Comparison of ENCODE assay signal across 8 cellular contexts in the genomic region with DNA sequence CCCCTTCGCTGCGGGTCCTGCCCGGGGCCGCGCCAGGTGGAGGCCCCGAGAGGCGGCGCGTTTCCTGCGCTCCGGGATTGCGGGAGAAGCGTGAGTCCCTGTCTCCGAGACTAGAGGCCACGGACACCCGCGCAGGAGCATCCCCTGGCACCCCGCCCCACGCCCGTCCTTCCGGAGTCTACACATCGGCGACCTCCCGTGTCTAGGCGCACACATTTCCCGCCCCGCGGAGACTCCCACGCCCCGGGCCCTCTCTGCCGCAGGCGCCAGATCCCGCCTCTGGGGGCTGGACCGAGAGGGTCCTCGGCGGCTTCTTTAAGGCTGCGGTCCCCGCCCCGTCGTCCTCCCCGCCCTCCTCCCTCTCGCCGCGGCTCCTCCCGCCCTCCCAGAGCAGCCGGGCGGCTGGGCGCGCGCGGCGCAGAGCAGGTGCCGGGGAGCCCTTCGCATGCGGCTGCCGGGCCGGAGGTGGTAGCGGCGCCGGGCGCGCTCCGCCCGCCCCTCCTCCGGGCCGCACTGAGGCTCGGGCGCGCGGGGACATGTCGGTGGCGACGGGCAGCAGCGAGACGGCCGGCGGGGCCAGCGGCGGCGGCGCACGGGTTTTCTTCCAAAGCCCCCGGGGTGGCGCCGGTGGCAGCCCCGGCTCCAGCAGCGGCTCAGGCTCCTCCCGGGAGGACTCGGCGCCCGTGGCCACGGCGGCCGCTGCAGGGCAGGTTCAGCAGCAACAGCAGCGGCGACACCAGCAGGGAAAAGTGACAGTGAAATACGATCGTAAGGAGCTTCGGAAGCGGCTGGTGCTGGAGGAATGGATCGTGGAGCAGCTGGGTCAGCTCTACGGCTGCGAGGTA. TPM values are rescaled to one million over a fixed set of nuclear protein-coding genes. Genes with fewer than 3 reads are reported as not detected.
DNase-seq lines count a peak whose midpoint lies in the region; ATAC-seq and TF ChIP-seq lines count a peak whose summit lies in the region.

A gene with protein sequence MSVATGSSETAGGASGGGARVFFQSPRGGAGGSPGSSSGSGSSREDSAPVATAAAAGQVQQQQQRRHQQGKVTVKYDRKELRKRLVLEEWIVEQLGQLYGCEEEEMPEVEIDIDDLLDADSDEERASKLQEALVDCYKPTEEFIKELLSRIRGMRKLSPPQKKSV (plus strand): TSS at position 388 of the 845 bp plus-strand sequence. CDS start 149 bp downstream, at position 537.

- H3K79me1 ChIP-seq in neuronal stem cell (ENCODE audit: low read depth, low read length) = no peaks in the 10 kb centered on the region

- intact Hi-C loops in Caco-2 (cut with micrococcal nuclease; ENCODE audit: unreplicated experiment) = no loop called here

- H3K23ac ChIP-seq in neuronal stem cell (ENCODE audit: low read depth, low read length, poor library complexity) = peak within 1 kb of the TSS; percentile 14

- H3K27ac Mint-ChIP-seq in Caco-2 (ENCODE audit: unreplicated experiment) = no peak within 1 kb of the TSS
- no peak within 1 kb of the TSS for H3K27ac Mint-ChIP-seq in activated CD8-positive, alpha-beta T cell treated with anti-CD3 and anti-CD28 coated beads, Interleukin-2, amount 10 ng/mL, durations not matched to agents 7 days and 5 days

- POLR2A ChIA-PET in Caco-2 (lab: Charles Lee) = interaction anchor here (1.0 kb wide), 1 partner anchor 59 kb away, joined by 3 read pairs; no protein-coding TSS in a partner anchor
- POLR2A ChIA-PET in activated CD8-positive, alpha-beta T cell treated with anti-CD3 and anti-CD28 coated beads, Interleukin-2, amount 10 ng/mL, durations not matched to agents 7 days and 5 days (lab: Charles Lee) = no interaction called here

- H2AFZ ChIP-seq in neuronal stem cell (ENCODE audit: low read length) = peak within 1 kb of the TSS; percentile 97

- no peak within 1 kb of the TSS for H2BK5ac ChIP-seq in neuronal stem cell (ENCODE audit: low read length)

- H3K36me3 Mint-ChIP-seq in Caco-2 (ENCODE audit: insufficient read depth, unreplicated experiment) = no peaks in the 10 kb centered on the region
- H3K36me3 Mint-ChIP-seq in activated CD8-positive, alpha-beta T cell treated with anti-CD3 and anti-CD28 coated beads, Interleukin-2, amount 10 ng/mL, durations not matched to agents 7 days and 5 days (ENCODE audit: low read depth) = no peaks in the 10 kb centered on the region

- H2BK12ac ChIP-seq in neuronal stem cell (ENCODE audit: low read length) = no peak within 1 kb of the TSS

- H3K4me1 Mint-ChIP-seq in Caco-2 (ENCODE audit: low read depth, unreplicated experiment) = no peaks in the 10 kb centered on the region
- peaks cover 11% of the 10 kb centered on the region for H3K4me1 Mint-ChIP-seq in activated CD8-positive, alpha-beta T cell treated with anti-CD3 and anti-CD28 coated beads, Interleukin-2, amount 10 ng/mL, durations not matched to agents 7 days and 5 days (ENCODE audit: low read depth)

- H3K27me3 Mint-ChIP-seq in Caco-2 (ENCODE audit: insufficient read depth, unreplicated experiment) = peaks cover 18% of the 10 kb centered on the region
- H3K27me3 Mint-ChIP-seq in activated CD8-positive, alpha-beta T cell treated with anti-CD3 and anti-CD28 coated beads, Interleukin-2, amount 10 ng/mL, durations not matched to agents 7 days and 5 days (ENCODE audit: low read depth) = peaks cover 72% of the 10 kb centered on the region

- no CpG with 5 or more reads among the region's 103 CpGs for WGBS in neuronal stem cell (ENCODE audit: extremely low coverage in 2 of 2, insufficient read length in 2 of 2, insufficient replicate concordance in 1 of 2), 2 donors

- no peaks in the 10 kb centered on the region for H3K36me3 ChIP-seq in Caco-2 (ENCODE audit: control insufficient read depth, insufficient read depth, low read length)
- H3K36me3 ChIP-seq in MG63 = no peaks in the 10 kb centered on the region
- H3K36me3 ChIP-seq in neuronal stem cell (replicated peaks in 1 of 2; ENCODE audit: control insufficient read depth in 2 of 2, insufficient read depth in 2 of 2, low read length in 2 of 2) = no peaks in the 10 kb centered on the region

- H3K9me3 ChIP-seq in Caco-2 (no peaks in the 10 kb centered on the region), MG63 (no peaks in the 10 kb centered on the region), neuronal stem cell (replicated peaks in 1 of 2; ENCODE audit: control insufficient read depth in 2 of 2, insufficient read depth in 1 of 2, low read depth in 1 of 2, low read length in 2 of 2) (no peaks in the 10 kb centered on the region)

- H4K8ac ChIP-seq in neuronal stem cell (ENCODE audit: low read depth, low read length) = no peak within 1 kb of the TSS

- ATAC-seq in activated CD8-positive, alpha-beta T cell treated with anti-CD3 and anti-CD28 coated beads, Interleukin-2, amount 10 ng/mL, durations not matched to agents 7 days and 5 days = peak; percentile 74
- ATAC-seq in foreskin keratinocyte = peak; percentile 77
- ATAC-seq in GM18868 (IDR thresholded peaks at IDR 0.05; ENCODE audit: unreplicated experiment) = no peak

- no peaks in the 10 kb centered on the region for H3K9me3 Mint-ChIP-seq in Caco-2 (ENCODE audit: unreplicated experiment)
- H3K9me3 Mint-ChIP-seq in activated CD8-positive, alpha-beta T cell treated with anti-CD3 and anti-CD28 coated beads, Interleukin-2, amount 10 ng/mL, durations not matched to agents 7 days and 5 days (ENCODE audit: insufficient read depth) = no peaks in the 10 kb centered on the region

- H4K91ac ChIP-seq in neuronal stem cell (ENCODE audit: low read depth, low read length, poor library complexity) = no peak within 1 kb of the TSS

- H3K4me3 ChIP-seq in Caco-2 (ENCODE audit: low read depth, low read length) = peak within 1 kb of the TSS; percentile 44
- peak within 1 kb of the TSS; percentile 50 for H3K4me3 ChIP-seq in MG63
- peak within 1 kb of the TSS; percentile 80 to 84 for H3K4me3 ChIP-seq in neuronal stem cell (ENCODE audit: low read length in 2 of 2)

- peak within 1 kb of the TSS; percentile 87 for H3K18ac ChIP-seq in neuronal stem cell (ENCODE audit: low read length)

- H3K4ac ChIP-seq in neuronal stem cell (ENCODE audit: low read length) = no peak within 1 kb of the TSS

- H3K27ac ChIP-seq in foreskin keratinocyte = peak within 1 kb of the TSS; percentile 83
- H3K27ac ChIP-seq in neuronal stem cell (replicated peaks; ENCODE audit: low read length) = no peak within 1 kb of the TSS

- peak within 1 kb of the TSS; percentile 64 for H2AK5ac ChIP-seq in neuronal stem cell (ENCODE audit: low read depth, low read length)

- peak in 1 of 2 experiments; percentile 50 for DNase-seq in Caco-2
- DNase-seq in MG63 = peak; percentile 52
- DNase-seq in activated CD8-positive, alpha-beta T cell treated with anti-CD3 and anti-CD28 coated beads, Interleukin-2, amount 10 ng/mL, durations not matched to agents 7 days and 5 days = peak; percentile 25
- DNase-seq in foreskin keratinocyte = peak in 1 of 2 donors; percentile 55
- DNase-seq in neuronal stem cell (ENCODE audit: low spot score) = peak; percentile 58
- DNase-seq in Kasumi-1 (lab: John Stamatoyannopoulos, UW) = no peak
- no peak for DNase-seq in middle frontal gyrus (ENCODE audit: extremely low spot score, low spot score)

- H3K4me1 ChIP-seq in Caco-2 (peaks cover 15% of the 10 kb centered on the region), foreskin keratinocyte (peaks cover 43% of the 10 kb centered on the region), neuronal stem cell (ENCODE audit: control insufficient read depth in 2 of 2, insufficient read depth in 1 of 2, low read depth in 1 of 2, low read length in 2 of 2) (peaks cover 3 to 10% of the 10 kb centered on the region in 2 donors)

- CTCF ChIA-PET in Caco-2 (lab: Charles Lee) = interaction anchor here (0.6 to 1.4 kb wide), 3 partner anchors 62 to 252 kb away, joined by 3 to 5 read pairs (median 5); no protein-coding TSS in a partner anchor
- CTCF ChIA-PET in activated CD8-positive, alpha-beta T cell treated with anti-CD3 and anti-CD28 coated beads, Interleukin-2, amount 10 ng/mL, durations not matched to agents 7 days and 5 days (lab: Charles Lee) = no interaction called here

- H3K14ac ChIP-seq in neuronal stem cell (ENCODE audit: low read length) = peak within 1 kb of the TSS; percentile 27

- H2BK120ac ChIP-seq in neuronal stem cell (ENCODE audit: low read depth, low read length) = no peak within 1 kb of the TSS

- H2BK15ac ChIP-seq in neuronal stem cell (ENCODE audit: low read length) = no peak within 1 kb of the TSS

- peak within 1 kb of the TSS; percentile 65 for H3K4me3 Mint-ChIP-seq in Caco-2 (ENCODE audit: unreplicated experiment)
- peak within 1 kb of the TSS; percentile 38 for H3K4me3 Mint-ChIP-seq in activated CD8-positive, alpha-beta T cell treated with anti-CD3 and anti-CD28 coated beads, Interleukin-2, amount 10 ng/mL, durations not matched to agents 7 days and 5 days

- no TSS peak for BruUV-seq in Caco-2 (replicated peaks; lab: Mats Ljungman, UMichigan)

- H3K27me3 ChIP-seq in Caco-2 (replicated peaks; ENCODE audit: control insufficient read depth, insufficient read depth, low read length) (no peaks in the 10 kb centered on the region; the same call in 1 of the 2 replicates), MG63 (peaks cover 61% of the 10 kb centered on the region), foreskin keratinocyte (no peaks in the 10 kb centered on the region), neuronal stem cell (ENCODE audit: control insufficient read depth in 3 of 3, insufficient read depth in 3 of 3, low read depth in 1 of 3, low read length in 3 of 3) (peaks cover 5 to 33% (median 8%) of the 10 kb centered on the region in 3 experiments)

- H3K4me2 ChIP-seq in neuronal stem cell (ENCODE audit: insufficient read depth, low read length, poor library complexity, severe bottlenecking) = peak within 1 kb of the TSS; percentile 95

- H3K9ac ChIP-seq in neuronal stem cell (ENCODE audit: low read depth, low read length, poor library complexity) = peak within 1 kb of the TSS; percentile 79

- TF ChIP-seq CTCF in Caco-2 (IDR thresholded peaks at IDR 0.05; ENCODE audit: insufficient read depth in 1 of 2, low read depth in 1 of 2, low read length in 1 of 2, severe bottlenecking in 1 of 2, unreplicated experiment in 1 of 2) (no peak), foreskin keratinocyte (conservative IDR thresholded peaks at IDR 0.05) (no peak)

RNA-seq across cellular contexts. Expression of the gene that starts here (rescaled TPM):
- total RNA-seq in Caco-2 (2022) (2.4 and 2.5 TPM in 2 replicates), foreskin keratinocyte (32.5 and 36.4 TPM in 2 replicates)
- 3.3 and 3.6 TPM in 2 replicates for total RNA-seq in MG63 (2014; rRNA removed; shearing (Covaris generic); ENCODE audit: low replicate concordance)
- total RNA-seq in activated CD8-positive, alpha-beta T cell treated with anti-CD3 and anti-CD28 coated beads, Interleukin-2, amount 10 ng/mL, durations not matched to agents 7 days and 5 days = not detected
- 31.2 and 32.9 TPM in 2 replicates for polyA plus RNA-seq in foreskin keratinocyte
- 0.63 TPM for polyA plus RNA-seq in neuronal stem cell (2013, experiment 1 of 2)
- 0.79 TPM for polyA plus RNA-seq in neuronal stem cell (2013, experiment 2 of 2)

Comparison
In these comparisons a context has a peak if more than half of its experiments do, and no peak if none do; other contexts are left out.
1. Peak in DNase-seq and ATAC-seq in activated CD8-positive, alpha-beta T cell treated with anti-CD3 and anti-CD28 coated beads, Interleukin-2, amount 10 ng/mL, durations not matched to agents 7 days and 5 days; RNA of the gene not detected or under 1 TPM.
2. DNase-seq: peak in MG63 (single experiment) and neuronal stem cell (single experiment); none in Kasumi-1 (0 of 2) and middle frontal gyrus (single experiment).
3. Peak in every context shown above with its lines, with median percentiles within 50 percentile points of each other: H3K4me3 ChIP-seq.